Comparison of ENCODE assay signal across 1 cellular context in the genomic region with DNA sequence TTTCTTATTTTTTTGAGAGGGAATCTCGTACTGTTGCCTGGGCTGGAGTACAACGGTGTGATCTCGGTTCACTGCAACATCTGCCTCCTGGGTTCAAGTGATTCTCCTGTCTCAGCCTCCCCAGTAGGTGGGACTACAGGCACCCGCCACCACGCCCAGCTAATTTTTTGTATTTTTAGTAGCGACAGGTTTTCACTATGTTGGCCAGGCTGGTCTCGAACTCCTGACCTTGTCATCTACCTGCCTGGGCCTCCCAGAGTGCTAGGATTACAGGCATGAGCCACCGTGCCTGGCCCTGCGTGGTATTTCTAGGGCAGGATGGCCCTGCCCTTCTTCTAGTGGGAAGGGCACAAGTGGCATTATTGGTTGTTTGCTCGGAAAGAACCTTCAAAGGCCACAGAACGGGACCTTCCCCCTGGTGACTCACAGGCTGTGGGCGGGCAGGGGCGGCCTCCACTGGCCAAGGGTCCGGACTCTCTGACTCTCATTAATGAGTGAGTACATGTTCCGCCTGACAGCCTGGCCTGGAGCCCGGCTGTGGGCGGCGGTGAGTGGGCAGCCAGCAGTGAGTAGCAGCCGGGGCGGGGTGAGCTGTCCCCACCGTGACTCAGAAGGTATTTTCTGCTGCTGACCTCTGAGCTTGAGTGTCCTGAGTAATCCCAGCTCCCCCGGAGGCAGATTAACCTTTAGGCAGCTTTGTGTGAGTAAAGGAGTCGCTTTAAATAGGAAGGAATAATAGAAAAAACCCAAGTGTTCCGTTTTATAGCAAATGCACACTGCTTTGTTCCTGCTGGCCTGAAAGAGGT.
TF ChIP-seq lines count a peak whose summit lies in the region.

No MANE protein-coding gene starts in this region.

TF ChIP-seq in K562, 482 proteins besides CTCF, POLR2A, EP300 and RAD21 (continues in another document):
- TF ChIP-seq, protein P1, sequence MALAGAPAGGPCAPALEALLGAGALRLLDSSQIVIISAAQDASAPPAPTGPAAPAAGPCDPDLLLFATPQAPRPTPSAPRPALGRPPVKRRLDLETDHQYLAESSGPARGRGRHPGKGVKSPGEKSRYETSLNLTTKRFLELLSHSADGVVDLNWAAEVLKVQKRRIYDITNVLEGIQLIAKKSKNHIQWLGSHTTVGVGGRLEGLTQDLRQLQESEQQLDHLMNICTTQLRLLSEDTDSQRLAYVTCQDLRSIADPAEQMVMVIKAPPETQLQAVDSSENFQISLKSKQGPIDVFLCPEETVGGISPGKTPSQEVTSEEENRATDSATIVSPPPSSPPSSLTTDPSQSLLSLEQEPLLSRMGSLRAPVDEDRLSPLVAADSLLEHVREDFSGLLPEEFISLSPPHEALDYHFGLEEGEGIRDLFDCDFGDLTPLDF (CRISPR knock-in tag; IDR thresholded peaks at IDR 0.05): no peak
- TF ChIP-seq NR2C1 (IDR thresholded peaks at IDR 0.05): peak; percentile 60; the same call in 1 of the 2 replicates
- peak; percentile 70 for TF ChIP-seq NR2C1 (tag; IDR thresholded peaks at IDR 0.05)
- TF ChIP-seq, protein P2, sequence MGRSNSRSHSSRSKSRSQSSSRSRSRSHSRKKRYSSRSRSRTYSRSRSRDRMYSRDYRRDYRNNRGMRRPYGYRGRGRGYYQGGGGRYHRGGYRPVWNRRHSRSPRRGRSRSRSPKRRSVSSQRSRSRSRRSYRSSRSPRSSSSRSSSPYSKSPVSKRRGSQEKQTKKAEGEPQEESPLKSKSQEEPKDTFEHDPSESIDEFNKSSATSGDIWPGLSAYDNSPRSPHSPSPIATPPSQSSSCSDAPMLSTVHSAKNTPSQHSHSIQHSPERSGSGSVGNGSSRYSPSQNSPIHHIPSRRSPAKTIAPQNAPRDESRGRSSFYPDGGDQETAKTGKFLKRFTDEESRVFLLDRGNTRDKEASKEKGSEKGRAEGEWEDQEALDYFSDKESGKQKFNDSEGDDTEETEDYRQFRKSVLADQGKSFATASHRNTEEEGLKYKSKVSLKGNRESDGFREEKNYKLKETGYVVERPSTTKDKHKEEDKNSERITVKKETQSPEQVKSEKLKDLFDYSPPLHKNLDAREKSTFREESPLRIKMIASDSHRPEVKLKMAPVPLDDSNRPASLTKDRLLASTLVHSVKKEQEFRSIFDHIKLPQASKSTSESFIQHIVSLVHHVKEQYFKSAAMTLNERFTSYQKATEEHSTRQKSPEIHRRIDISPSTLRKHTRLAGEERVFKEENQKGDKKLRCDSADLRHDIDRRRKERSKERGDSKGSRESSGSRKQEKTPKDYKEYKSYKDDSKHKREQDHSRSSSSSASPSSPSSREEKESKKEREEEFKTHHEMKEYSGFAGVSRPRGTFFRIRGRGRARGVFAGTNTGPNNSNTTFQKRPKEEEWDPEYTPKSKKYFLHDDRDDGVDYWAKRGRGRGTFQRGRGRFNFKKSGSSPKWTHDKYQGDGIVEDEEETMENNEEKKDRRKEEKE (IDR thresholded peaks at IDR 0.05; ENCODE audit: borderline replicate concordance in 1 of 2, control insufficient read depth in 1 of 2, low read depth in 2 of 2, low read length in 1 of 2): no peak
- TF ChIP-seq, protein P3, sequence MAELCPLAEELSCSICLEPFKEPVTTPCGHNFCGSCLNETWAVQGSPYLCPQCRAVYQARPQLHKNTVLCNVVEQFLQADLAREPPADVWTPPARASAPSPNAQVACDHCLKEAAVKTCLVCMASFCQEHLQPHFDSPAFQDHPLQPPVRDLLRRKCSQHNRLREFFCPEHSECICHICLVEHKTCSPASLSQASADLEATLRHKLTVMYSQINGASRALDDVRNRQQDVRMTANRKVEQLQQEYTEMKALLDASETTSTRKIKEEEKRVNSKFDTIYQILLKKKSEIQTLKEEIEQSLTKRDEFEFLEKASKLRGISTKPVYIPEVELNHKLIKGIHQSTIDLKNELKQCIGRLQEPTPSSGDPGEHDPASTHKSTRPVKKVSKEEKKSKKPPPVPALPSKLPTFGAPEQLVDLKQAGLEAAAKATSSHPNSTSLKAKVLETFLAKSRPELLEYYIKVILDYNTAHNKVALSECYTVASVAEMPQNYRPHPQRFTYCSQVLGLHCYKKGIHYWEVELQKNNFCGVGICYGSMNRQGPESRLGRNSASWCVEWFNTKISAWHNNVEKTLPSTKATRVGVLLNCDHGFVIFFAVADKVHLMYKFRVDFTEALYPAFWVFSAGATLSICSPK (IDR thresholded peaks at IDR 0.05; ENCODE audit: borderline replicate concordance): no peak
- no peak for TF ChIP-seq PYGO2 (tag; IDR thresholded peaks at IDR 0.05)
- TF ChIP-seq SMARCA5 (IDR thresholded peaks at IDR 0.05): peak; percentile 97
- peak; percentile 80 for TF ChIP-seq LEF1 (IDR thresholded peaks at IDR 0.05)
- TF ChIP-seq ZC3H4 (CRISPR knock-in tag; IDR thresholded peaks at IDR 0.05; ENCODE audit: borderline replicate concordance): peak; percentile 62; the same call in 1 of the 2 replicates
- TF ChIP-seq, protein P4, sequence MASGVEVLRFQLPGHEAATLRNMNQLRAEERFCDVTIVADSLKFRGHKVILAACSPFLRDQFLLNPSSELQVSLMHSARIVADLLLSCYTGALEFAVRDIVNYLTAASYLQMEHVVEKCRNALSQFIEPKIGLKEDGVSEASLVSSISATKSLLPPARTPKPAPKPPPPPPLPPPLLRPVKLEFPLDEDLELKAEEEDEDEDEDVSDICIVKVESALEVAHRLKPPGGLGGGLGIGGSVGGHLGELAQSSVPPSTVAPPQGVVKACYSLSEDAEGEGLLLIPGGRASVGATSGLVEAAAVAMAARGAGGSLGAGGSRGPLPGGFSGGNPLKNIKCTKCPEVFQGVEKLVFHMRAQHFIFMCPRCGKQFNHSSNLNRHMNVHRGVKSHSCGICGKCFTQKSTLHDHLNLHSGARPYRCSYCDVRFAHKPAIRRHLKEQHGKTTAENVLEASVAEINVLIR (CRISPR knock-in tag; IDR thresholded peaks at IDR 0.05): no peak
- 0 out of 2 replicates have a peak, but pooled peaks have one; percentile 30 for TF ChIP-seq ARID2 (IDR thresholded peaks at IDR 0.05)
- TF ChIP-seq, protein P5, sequence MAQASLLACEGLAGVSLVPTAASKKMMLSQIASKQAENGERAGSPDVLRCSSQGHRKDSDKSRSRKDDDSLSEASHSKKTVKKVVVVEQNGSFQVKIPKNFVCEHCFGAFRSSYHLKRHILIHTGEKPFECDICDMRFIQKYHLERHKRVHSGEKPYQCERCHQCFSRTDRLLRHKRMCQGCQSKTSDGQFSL (CRISPR knock-in tag; IDR thresholded peaks at IDR 0.05): no peak
- TF ChIP-seq, protein P5 (tag; IDR thresholded peaks at IDR 0.05): no peak
- peak; percentile 37; the same call in 1 of the 2 replicates for TF ChIP-seq ETV1 (tag; conservative IDR thresholded peaks at IDR 0.05; ENCODE audit: low read depth)
- TF ChIP-seq SMAD4 (CRISPR knock-in tag; conservative IDR thresholded peaks at IDR 0.05): peak; percentile 77
- TF ChIP-seq ELF1 (tag; IDR thresholded peaks at IDR 0.05): peak; percentile 34; the same call in 1 of the 2 replicates
- TF ChIP-seq, protein P6, sequence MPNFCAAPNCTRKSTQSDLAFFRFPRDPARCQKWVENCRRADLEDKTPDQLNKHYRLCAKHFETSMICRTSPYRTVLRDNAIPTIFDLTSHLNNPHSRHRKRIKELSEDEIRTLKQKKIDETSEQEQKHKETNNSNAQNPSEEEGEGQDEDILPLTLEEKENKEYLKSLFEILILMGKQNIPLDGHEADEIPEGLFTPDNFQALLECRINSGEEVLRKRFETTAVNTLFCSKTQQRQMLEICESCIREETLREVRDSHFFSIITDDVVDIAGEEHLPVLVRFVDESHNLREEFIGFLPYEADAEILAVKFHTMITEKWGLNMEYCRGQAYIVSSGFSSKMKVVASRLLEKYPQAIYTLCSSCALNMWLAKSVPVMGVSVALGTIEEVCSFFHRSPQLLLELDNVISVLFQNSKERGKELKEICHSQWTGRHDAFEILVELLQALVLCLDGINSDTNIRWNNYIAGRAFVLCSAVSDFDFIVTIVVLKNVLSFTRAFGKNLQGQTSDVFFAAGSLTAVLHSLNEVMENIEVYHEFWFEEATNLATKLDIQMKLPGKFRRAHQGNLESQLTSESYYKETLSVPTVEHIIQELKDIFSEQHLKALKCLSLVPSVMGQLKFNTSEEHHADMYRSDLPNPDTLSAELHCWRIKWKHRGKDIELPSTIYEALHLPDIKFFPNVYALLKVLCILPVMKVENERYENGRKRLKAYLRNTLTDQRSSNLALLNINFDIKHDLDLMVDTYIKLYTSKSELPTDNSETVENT (CRISPR knock-in tag; IDR thresholded peaks at IDR 0.05): no peak
- TF ChIP-seq, protein P7, sequence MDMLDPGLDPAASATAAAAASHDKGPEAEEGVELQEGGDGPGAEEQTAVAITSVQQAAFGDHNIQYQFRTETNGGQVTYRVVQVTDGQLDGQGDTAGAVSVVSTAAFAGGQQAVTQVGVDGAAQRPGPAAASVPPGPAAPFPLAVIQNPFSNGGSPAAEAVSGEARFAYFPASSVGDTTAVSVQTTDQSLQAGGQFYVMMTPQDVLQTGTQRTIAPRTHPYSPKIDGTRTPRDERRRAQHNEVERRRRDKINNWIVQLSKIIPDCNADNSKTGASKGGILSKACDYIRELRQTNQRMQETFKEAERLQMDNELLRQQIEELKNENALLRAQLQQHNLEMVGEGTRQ (CRISPR knock-in tag; IDR thresholded peaks at IDR 0.05): no peak
- no peak for TF ChIP-seq ZNF121 (CRISPR knock-in tag; conservative IDR thresholded peaks at IDR 0.05)
- TF ChIP-seq FOXP1 (CRISPR knock-in tag; IDR thresholded peaks at IDR 0.05): 0 out of 2 replicates have a peak, but pooled peaks have one; percentile 25
- no peak for TF ChIP-seq PURB (CRISPR knock-in tag; IDR thresholded peaks at IDR 0.05; ENCODE audit: low read depth)
- peak; percentile 67 for TF ChIP-seq NEUROD1 (IDR thresholded peaks at IDR 0.05; ENCODE audit: borderline replicate concordance, low read depth, low read length, partially characterized antibody)
- peak; percentile 53 for TF ChIP-seq TAF1 (IDR thresholded peaks at IDR 0.05; ENCODE audit: control insufficient read depth, extremely low read depth, insufficient read depth, low read length, severe bottlenecking)
- TF ChIP-seq ZFP36 (IDR thresholded peaks at IDR 0.05; ENCODE audit: low read depth, low read length, partially characterized antibody): no peak
- TF ChIP-seq GATAD2B (IDR thresholded peaks at IDR 0.05; ENCODE audit: borderline replicate concordance): no peak
- no peak for TF ChIP-seq ZFP1 (CRISPR knock-in tag; IDR thresholded peaks at IDR 0.05)
- TF ChIP-seq, protein P8, sequence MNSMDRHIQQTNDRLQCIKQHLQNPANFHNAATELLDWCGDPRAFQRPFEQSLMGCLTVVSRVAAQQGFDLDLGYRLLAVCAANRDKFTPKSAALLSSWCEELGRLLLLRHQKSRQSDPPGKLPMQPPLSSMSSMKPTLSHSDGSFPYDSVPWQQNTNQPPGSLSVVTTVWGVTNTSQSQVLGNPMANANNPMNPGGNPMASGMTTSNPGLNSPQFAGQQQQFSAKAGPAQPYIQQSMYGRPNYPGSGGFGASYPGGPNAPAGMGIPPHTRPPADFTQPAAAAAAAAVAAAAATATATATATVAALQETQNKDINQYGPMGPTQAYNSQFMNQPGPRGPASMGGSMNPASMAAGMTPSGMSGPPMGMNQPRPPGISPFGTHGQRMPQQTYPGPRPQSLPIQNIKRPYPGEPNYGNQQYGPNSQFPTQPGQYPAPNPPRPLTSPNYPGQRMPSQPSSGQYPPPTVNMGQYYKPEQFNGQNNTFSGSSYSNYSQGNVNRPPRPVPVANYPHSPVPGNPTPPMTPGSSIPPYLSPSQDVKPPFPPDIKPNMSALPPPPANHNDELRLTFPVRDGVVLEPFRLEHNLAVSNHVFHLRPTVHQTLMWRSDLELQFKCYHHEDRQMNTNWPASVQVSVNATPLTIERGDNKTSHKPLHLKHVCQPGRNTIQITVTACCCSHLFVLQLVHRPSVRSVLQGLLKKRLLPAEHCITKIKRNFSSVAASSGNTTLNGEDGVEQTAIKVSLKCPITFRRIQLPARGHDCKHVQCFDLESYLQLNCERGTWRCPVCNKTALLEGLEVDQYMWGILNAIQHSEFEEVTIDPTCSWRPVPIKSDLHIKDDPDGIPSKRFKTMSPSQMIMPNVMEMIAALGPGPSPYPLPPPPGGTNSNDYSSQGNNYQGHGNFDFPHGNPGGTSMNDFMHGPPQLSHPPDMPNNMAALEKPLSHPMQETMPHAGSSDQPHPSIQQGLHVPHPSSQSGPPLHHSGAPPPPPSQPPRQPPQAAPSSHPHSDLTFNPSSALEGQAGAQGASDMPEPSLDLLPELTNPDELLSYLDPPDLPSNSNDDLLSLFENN (IDR thresholded peaks at IDR 0.05; ENCODE audit: low read depth in 2 of 2, low read length in 2 of 2): peak in 1 of 2 experiments; percentile 61; a peak in 1 of 4 replicates
- peak; percentile 62 to 65; a peak in 3 of 4 replicates for TF ChIP-seq NRF1 (conservative IDR thresholded peaks at IDR 0.05 in 1 of 2, IDR thresholded peaks at IDR 0.05 in 1 of 2)
- no peak for TF ChIP-seq ZNF57 (CRISPR knock-in tag; IDR thresholded peaks at IDR 0.05)
- TF ChIP-seq, protein P9, sequence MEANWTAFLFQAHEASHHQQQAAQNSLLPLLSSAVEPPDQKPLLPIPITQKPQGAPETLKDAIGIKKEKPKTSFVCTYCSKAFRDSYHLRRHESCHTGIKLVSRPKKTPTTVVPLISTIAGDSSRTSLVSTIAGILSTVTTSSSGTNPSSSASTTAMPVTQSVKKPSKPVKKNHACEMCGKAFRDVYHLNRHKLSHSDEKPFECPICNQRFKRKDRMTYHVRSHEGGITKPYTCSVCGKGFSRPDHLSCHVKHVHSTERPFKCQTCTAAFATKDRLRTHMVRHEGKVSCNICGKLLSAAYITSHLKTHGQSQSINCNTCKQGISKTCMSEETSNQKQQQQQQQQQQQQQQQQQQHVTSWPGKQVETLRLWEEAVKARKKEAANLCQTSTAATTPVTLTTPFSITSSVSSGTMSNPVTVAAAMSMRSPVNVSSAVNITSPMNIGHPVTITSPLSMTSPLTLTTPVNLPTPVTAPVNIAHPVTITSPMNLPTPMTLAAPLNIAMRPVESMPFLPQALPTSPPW (CRISPR knock-in tag; IDR thresholded peaks at IDR 0.05): peak; percentile 72
- TF ChIP-seq SMARCC2 (IDR thresholded peaks at IDR 0.05; ENCODE audit: low read depth): peak; percentile 80
- TF ChIP-seq, protein P10, sequence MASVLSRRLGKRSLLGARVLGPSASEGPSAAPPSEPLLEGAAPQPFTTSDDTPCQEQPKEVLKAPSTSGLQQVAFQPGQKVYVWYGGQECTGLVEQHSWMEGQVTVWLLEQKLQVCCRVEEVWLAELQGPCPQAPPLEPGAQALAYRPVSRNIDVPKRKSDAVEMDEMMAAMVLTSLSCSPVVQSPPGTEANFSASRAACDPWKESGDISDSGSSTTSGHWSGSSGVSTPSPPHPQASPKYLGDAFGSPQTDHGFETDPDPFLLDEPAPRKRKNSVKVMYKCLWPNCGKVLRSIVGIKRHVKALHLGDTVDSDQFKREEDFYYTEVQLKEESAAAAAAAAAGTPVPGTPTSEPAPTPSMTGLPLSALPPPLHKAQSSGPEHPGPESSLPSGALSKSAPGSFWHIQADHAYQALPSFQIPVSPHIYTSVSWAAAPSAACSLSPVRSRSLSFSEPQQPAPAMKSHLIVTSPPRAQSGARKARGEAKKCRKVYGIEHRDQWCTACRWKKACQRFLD (CRISPR knock-in tag; IDR thresholded peaks at IDR 0.05): peak; percentile 84; the same call in 1 of the 2 replicates
